ENCODE assay signal across 1 cellular context in the genomic region with DNA sequence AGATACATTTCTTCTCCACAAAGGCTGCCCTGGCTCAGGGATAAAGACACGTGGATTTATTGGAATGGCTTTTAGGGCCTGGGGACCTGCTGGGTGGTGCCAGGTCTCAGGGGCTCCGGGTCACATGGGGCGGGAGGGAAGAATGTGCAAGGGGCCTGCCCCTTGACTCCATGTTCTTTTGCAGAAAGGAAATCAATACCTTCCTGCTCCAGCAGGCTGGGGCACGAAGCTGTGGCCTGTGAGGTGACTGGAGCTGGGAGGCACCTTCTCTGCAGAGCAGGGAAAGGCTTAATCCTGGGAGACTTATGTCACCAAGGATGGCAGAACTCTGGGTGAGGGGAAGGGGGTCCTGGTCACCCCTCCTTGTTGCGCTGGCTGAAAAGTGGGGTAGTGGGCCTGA.
TF ChIP-seq lines count a peak whose summit lies in the region.

No MANE protein-coding gene starts in this region.

TF ChIP-seq in WTC11, 78 proteins besides CTCF, POLR2A, EP300 and RAD21 (continued from another document):
- no peak for TF ChIP-seq ZNF532 (CRISPR knock-in tag; IDR thresholded peaks at IDR 0.05; ENCODE audit: borderline replicate concordance)
- no peak for TF ChIP-seq ELF4 (CRISPR knock-in tag; IDR thresholded peaks at IDR 0.05; ENCODE audit: low read depth)
- TF ChIP-seq ZBTB21 (CRISPR knock-in tag; IDR thresholded peaks at IDR 0.05; ENCODE audit: borderline replicate concordance): no peak
